In genomic region chr17:65830356-65830755, GRCh38 we compare ENCODE assay signal across 28 cellular contexts.
"Had no signal": no experiment of that assay in that cellular context is flagged by ENCODE, and none has a peak within 500 bp of the region (broad histone marks: within the 10 kb centered on the region; RNA-seq: fewer than 3 reads in every experiment).

No MANE protein-coding gene starts in this region.

- H3K27ac Mint-ChIP-seq: naive thymus-derived CD8-positive, alpha-beta T cell; natural killer cell treated with Interleukin-12 subunit alpha and Interleukin-12 subunit beta and Interleukin-15 and Interleukin-18, amount 100 ng/mL, for 72 hours; nephron progenitor cell; stimulated activated memory B cell treated with anti-CD40 and anti-IgM and Interleukin-4, amounts not matched to agents 10 μg/mL and 1 μg/mL and 100 μg/mL, for 72 hours; stimulated activated naive CD8-positive, alpha-beta T cell treated with anti-CD3 and anti-CD28 coated beads, Interleukin-15, amount 100 ng/mL, for 72 hours; type B pancreatic cell had no signal

- DNase-seq: naive thymus-derived CD8-positive, alpha-beta T cell; nephron progenitor cell; nucleus accumbens; pancreas; psoas muscle; right cardiac atrium; right lobe of liver; sigmoid colon; small intestine; stimulated activated CD4-positive, alpha-beta T cell treated with anti-CD3 and anti-CD28 coated beads, Interleukin-15, amount 100 ng/mL, for 24 hours; stimulated activated CD4-positive, alpha-beta T cell treated with anti-CD3 and anti-CD28 coated beads, Interleukin-2, amount 100 ng/mL, for 24 hours; stimulated activated CD4-positive, alpha-beta T cell treated with anti-CD3 and anti-CD28 coated beads, Interleukin-2, amount 100 ng/mL, for 48 hours; stimulated activated CD4-positive, alpha-beta T cell treated with anti-CD3 and anti-CD28 coated beads, Interleukin-4, amount 100 ng/mL, for 24 hours; stimulated activated naive CD4-positive, alpha-beta T cell; stimulated activated naive CD8-positive, alpha-beta T cell treated with anti-CD3 and anti-CD28 coated beads, Interleukin-15, amount 100 ng/mL, for 72 hours; stimulated activated naive CD8-positive, alpha-beta T cell treated with anti-CD3 and anti-CD28 coated beads, Interleukin-15, Interleukin-2, amounts not matched to agents 100 U/mL and 50 U/mL, for 24 hours; substantia nigra; testis; tibial artery; transverse colon; upper lobe of right lung; uterus had no signal

- H3K9me3 ChIP-seq: neutrophil, pancreas, testis had no signal

- H3K4me3 Mint-ChIP-seq: naive thymus-derived CD8-positive, alpha-beta T cell; natural killer cell treated with Interleukin-12 subunit alpha and Interleukin-12 subunit beta and Interleukin-15 and Interleukin-18, amount 100 ng/mL, for 72 hours; nephron progenitor cell; neural crest cell; stimulated activated memory B cell treated with anti-CD40 and anti-IgM and Interleukin-4, amounts not matched to agents 10 μg/mL and 1 μg/mL and 100 μg/mL, for 72 hours; stimulated activated naive CD8-positive, alpha-beta T cell treated with anti-CD3 and anti-CD28 coated beads, Interleukin-15, amount 100 ng/mL, for 72 hours; type B pancreatic cell had no signal

- H3K27ac ChIP-seq: neutrophil, pancreas, psoas muscle, right lobe of liver, sigmoid colon, suprapubic skin, testis, tibial artery, transverse colon, upper lobe of right lung, uterus had no signal

- H3K27me3 ChIP-seq: neutrophil, pancreas, right lobe of liver, sigmoid colon, suprapubic skin, testis, tibial artery, transverse colon, upper lobe of right lung, uterus had no signal

- H3K27me3 Mint-ChIP-seq: type B pancreatic cell had no signal

- H3K4me1 Mint-ChIP-seq: nephron progenitor cell, neural crest cell had no signal

- ATAC-seq: naive thymus-derived CD8-positive, alpha-beta T cell; natural killer cell treated with Interleukin-12 subunit alpha and Interleukin-12 subunit beta and Interleukin-15 and Interleukin-18, amount 100 ng/mL, for 72 hours; pancreas; psoas muscle; right cardiac atrium; right lobe of liver; stimulated activated memory B cell treated with anti-CD40 and anti-IgM and Interleukin-4, amounts not matched to agents 10 μg/mL and 1 μg/mL and 100 μg/mL, for 72 hours; stimulated activated naive CD8-positive, alpha-beta T cell treated with anti-CD3 and anti-CD28 coated beads, Interleukin-15, amount 100 ng/mL, for 72 hours; stimulated activated naive CD8-positive, alpha-beta T cell treated with anti-CD3 and anti-CD28 coated beads, Interleukin-15, Interleukin-2, amounts not matched to agents 100 U/mL and 50 U/mL, for 24 hours; upper lobe of right lung had no signal

- H3K4me3 ChIP-seq: pancreas, psoas muscle, right lobe of liver, sigmoid colon, suprapubic skin, testis, tibial artery, transverse colon, upper lobe of right lung, uterus had no signal

- H3K36me3 ChIP-seq: neutrophil, pancreas, right lobe of liver, sigmoid colon, suprapubic skin, tibial artery, transverse colon, upper lobe of right lung, uterus had no signal

- H3K4me1 ChIP-seq: pancreas, psoas muscle, right lobe of liver, sigmoid colon, suprapubic skin, testis, tibial artery, transverse colon, upper lobe of right lung, uterus had no signal
